ENCODE assay signal across 8 cellular contexts in genomic region chr5:39714036-39714698, GRCh38.
DNase-seq lines count a peak whose midpoint lies in the region; ATAC-seq, FAIRE-seq and TF ChIP-seq lines count a peak whose summit lies in the region.

No MANE protein-coding gene starts in this region.

- H3K27me3 Mint-ChIP-seq in stimulated activated memory B cell treated with anti-CD40 and anti-IgM and Interleukin-4, amounts not matched to agents 10 μg/mL and 1 μg/mL and 100 μg/mL, for 72 hours, result no peaks in the 10 kb centered on the region

- DNase-seq in DMS114 treated with DMSO at 0.1 percent for 48 hours (lab: John Stamatoyannopoulos, UW; ENCODE audit: unreplicated experiment) (peak; percentile 9), RKO (ENCODE audit: low spot score) (peak; percentile 56), brain pericyte (ENCODE audit: low read depth, low spot score) (peak; percentile 53), keratinocyte (ENCODE audit: low read depth, low spot score) (no peak)
- DNase-seq in stimulated activated CD4-positive, alpha-beta T cell treated with anti-CD3 and anti-CD28 coated beads, Interleukin-2, amount 100 ng/mL, for 4 hours (ENCODE audit: low read depth), result peak; percentile 33

- H3K9me1 ChIP-seq in keratinocyte (ENCODE audit: control insufficient read depth, extremely low read depth, insufficient read depth, low read length), result no peaks in the 10 kb centered on the region

- H4K20me1 ChIP-seq in keratinocyte (ENCODE audit: control insufficient read depth, extremely low read depth, insufficient read depth, low read length), result no peaks in the 10 kb centered on the region

- no peak overlapping the region for H3K27ac Mint-ChIP-seq in stimulated activated memory B cell treated with anti-CD40 and anti-IgM and Interleukin-4, amounts not matched to agents 10 μg/mL and 1 μg/mL and 100 μg/mL, for 72 hours

- H3K9me3 Mint-ChIP-seq in stimulated activated memory B cell treated with anti-CD40 and anti-IgM and Interleukin-4, amounts not matched to agents 10 μg/mL and 1 μg/mL and 100 μg/mL, for 72 hours, result no peaks in the 10 kb centered on the region

- ATAC-seq in HG02885 (IDR thresholded peaks at IDR 0.05; ENCODE audit: poor library complexity, unreplicated experiment) (peak; percentile 54), HG03565 (IDR thresholded peaks at IDR 0.05; ENCODE audit: unreplicated experiment) (no peak)
- ATAC-seq in stimulated activated memory B cell treated with anti-CD40 and anti-IgM and Interleukin-4, amounts not matched to agents 10 μg/mL and 1 μg/mL and 100 μg/mL, for 72 hours, result no peak

- H3K9ac ChIP-seq in keratinocyte (ENCODE audit: control insufficient read depth, extremely low read depth, insufficient read depth, low read length), result no peak overlapping the region

- FAIRE-seq in keratinocyte (lab: Jason Lieb, UNC), result peak; percentile 95

- dilution Hi-C loops in keratinocyte (cut with MboI; ENCODE audit: extremely low pct_ligation_motif_present, low sequenced_read_pairs), result no loop called here

- no peaks in the 10 kb centered on the region for H3K36me3 ChIP-seq in keratinocyte (ENCODE audit: control insufficient read depth in 2 of 2, extremely low read depth in 1 of 2, insufficient read depth in 2 of 2, low read length in 2 of 2)

- H3K4me3 Mint-ChIP-seq in stimulated activated memory B cell treated with anti-CD40 and anti-IgM and Interleukin-4, amounts not matched to agents 10 μg/mL and 1 μg/mL and 100 μg/mL, for 72 hours, result no peak overlapping the region

- TF ChIP-seq CTCF in keratinocyte (optimal IDR thresholded peaks at IDR 0.05 in 1 of 3, IDR thresholded peaks at IDR 0.05 in 1 of 3, conservative IDR thresholded peaks at IDR 0.05 in 1 of 3; ENCODE audit: extremely low read depth in 1 of 3, insufficient read depth in 2 of 3, low read length in 3 of 3), result peak; percentile 56 to 66 (median 64)

- no peaks in the 10 kb centered on the region for H3K4me1 ChIP-seq in keratinocyte (ENCODE audit: control insufficient read depth, extremely low read depth, insufficient read depth, low read length)

- H3K79me2 ChIP-seq in keratinocyte (ENCODE audit: control insufficient read depth, insufficient read depth, low read length), result no peaks in the 10 kb centered on the region

- H3K9me3 ChIP-seq in keratinocyte (ENCODE audit: control insufficient read depth, low read depth, low read length), result no peaks in the 10 kb centered on the region

- H3K27ac ChIP-seq in keratinocyte (ENCODE audit: control insufficient read depth, insufficient read depth, low read length), result no peak overlapping the region

- peaks cover 5% of the 10 kb centered on the region for H3K4me1 Mint-ChIP-seq in stimulated activated memory B cell treated with anti-CD40 and anti-IgM and Interleukin-4, amounts not matched to agents 10 μg/mL and 1 μg/mL and 100 μg/mL, for 72 hours

- H3K36me3 Mint-ChIP-seq in stimulated activated memory B cell treated with anti-CD40 and anti-IgM and Interleukin-4, amounts not matched to agents 10 μg/mL and 1 μg/mL and 100 μg/mL, for 72 hours, result no peaks in the 10 kb centered on the region

- no peak overlapping the region for H2AFZ ChIP-seq in keratinocyte (ENCODE audit: control insufficient read depth, low read length)

- no peak overlapping the region for H3K4me2 ChIP-seq in keratinocyte (ENCODE audit: control insufficient read depth, extremely low read depth, insufficient read depth, low read depth, low read length)

- no peak overlapping the region for H3K4me3 ChIP-seq in keratinocyte (ENCODE audit: control insufficient read depth in 2 of 3, extremely low read depth in 1 of 3, insufficient read depth in 2 of 3, low read depth in 1 of 3, low read length in 3 of 3)

- no peaks in the 10 kb centered on the region for H3K27me3 ChIP-seq in keratinocyte (ENCODE audit: control insufficient read depth, extremely low read depth, insufficient read depth, low read length)
